Comparison of ENCODE assay signal across 19 cellular contexts in the genomic region with DNA sequence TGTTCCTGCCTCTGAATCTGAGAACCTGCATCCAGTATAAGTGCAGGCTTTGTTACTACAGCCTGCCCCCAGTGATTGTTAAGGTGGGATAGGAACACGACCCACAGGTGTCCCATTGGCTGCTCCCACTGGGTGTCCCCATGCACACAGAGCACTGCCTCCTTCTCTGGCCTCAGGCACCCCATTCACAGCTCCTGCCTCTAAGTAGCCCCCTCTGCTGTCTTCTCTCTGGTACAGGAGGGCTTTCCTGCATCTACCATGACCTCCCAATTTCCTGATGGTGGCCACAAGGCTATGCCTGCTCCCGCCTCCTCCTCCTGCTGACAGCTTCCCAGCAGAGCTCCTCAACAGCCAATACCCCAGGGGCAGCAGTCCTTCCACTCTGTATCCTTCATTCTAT.
"Had no signal": no experiment of that assay in that cellular context is flagged by ENCODE, and none has a peak within 500 bp of the region (broad histone marks: within the 10 kb centered on the region; RNA-seq: fewer than 3 reads in every experiment).

No MANE protein-coding gene starts in this region.

- H3K27ac Mint-ChIP-seq: activated B cell treated with CpG ODN at 0.5 μM for 24 hours; activated CD4-positive, alpha-beta T cell treated with anti-CD3 and anti-CD28 coated beads, Interleukin-2, amount 10 ng/mL, durations not matched to agents 7 days and 5 days; activated naive CD8-positive, alpha-beta T cell treated with anti-CD3 and anti-CD28 coated beads for 36 hours; activated T-helper 1 cell treated with anti-CD3 and anti-CD28 coated beads, Interleukin-12 subunit alpha, Interleukin-12 subunit beta, Interleukin-2, Interleukin-4 antibody, amounts not matched to agents 30 ng/mL and 10 ng/mL and 1 ng/mL, durations not matched to agents 14 hours and 24 hours and 36 hours; mesothelial cell of epicardium; T-helper 1 cell treated with Interleukin-12 subunit alpha and Interleukin-12 subunit beta and Interleukin-4 antibody, amounts not matched to agents 30 μg/mL and 1 μg/mL, for 36 hours had no signal

- H3K27me3 ChIP-seq: body of pancreas, esophagus squamous epithelium, ovary, sigmoid colon had no signal

- H3K4me1 ChIP-seq: body of pancreas, esophagus squamous epithelium, lower lobe of right lung, sigmoid colon, spleen had no signal

- H3K9me3 ChIP-seq: body of pancreas, esophagus squamous epithelium, lower lobe of right lung, ovary, sigmoid colon, spleen had no signal

- H3K36me3 ChIP-seq: esophagus squamous epithelium, lower lobe of right lung, ovary, sigmoid colon, spleen had no signal

- H3K9me3 Mint-ChIP-seq: activated B cell treated with CpG ODN at 0.5 μM for 24 hours; activated CD4-positive, alpha-beta T cell treated with anti-CD3 and anti-CD28 coated beads, Interleukin-2, amount 10 ng/mL, durations not matched to agents 7 days and 5 days; activated naive CD8-positive, alpha-beta T cell treated with anti-CD3 and anti-CD28 coated beads for 36 hours; activated T-helper 1 cell treated with anti-CD3 and anti-CD28 coated beads, Interleukin-12 subunit alpha, Interleukin-12 subunit beta, Interleukin-2, Interleukin-4 antibody, amounts not matched to agents 30 ng/mL and 10 ng/mL and 1 ng/mL, durations not matched to agents 14 hours and 24 hours and 36 hours; mesothelial cell of epicardium; neural crest cell; T-helper 1 cell treated with Interleukin-12 subunit alpha and Interleukin-12 subunit beta and Interleukin-4 antibody, amounts not matched to agents 30 μg/mL and 1 μg/mL, for 36 hours had no signal

- H3K27me3 Mint-ChIP-seq: activated B cell treated with CpG ODN at 0.5 μM for 24 hours; activated naive CD8-positive, alpha-beta T cell treated with anti-CD3 and anti-CD28 coated beads for 36 hours had no signal

- H3K4me3 Mint-ChIP-seq: activated B cell treated with CpG ODN at 0.5 μM for 24 hours; activated CD4-positive, alpha-beta T cell treated with anti-CD3 and anti-CD28 coated beads, Interleukin-2, amount 10 ng/mL, durations not matched to agents 7 days and 5 days; activated naive CD8-positive, alpha-beta T cell treated with anti-CD3 and anti-CD28 coated beads for 36 hours; activated T-helper 1 cell treated with anti-CD3 and anti-CD28 coated beads, Interleukin-12 subunit alpha, Interleukin-12 subunit beta, Interleukin-2, Interleukin-4 antibody, amounts not matched to agents 30 ng/mL and 10 ng/mL and 1 ng/mL, durations not matched to agents 14 hours and 24 hours and 36 hours; mesothelial cell of epicardium; neural crest cell; T-helper 1 cell treated with Interleukin-12 subunit alpha and Interleukin-12 subunit beta and Interleukin-4 antibody, amounts not matched to agents 30 μg/mL and 1 μg/mL, for 36 hours had no signal

- H3K27ac ChIP-seq: body of pancreas, esophagus squamous epithelium, lower lobe of right lung, ovary, sigmoid colon, spleen had no signal

- DNase-seq: activated B cell treated with CpG ODN at 0.5 μM for 24 hours; activated CD4-positive, alpha-beta T cell treated with anti-CD3 and anti-CD28 coated beads, Interleukin-2, amount 10 ng/mL, durations not matched to agents 7 days and 5 days; activated CD8-positive, alpha-beta memory T cell treated with anti-CD3 and anti-CD28 coated beads for 24 hours; activated naive CD8-positive, alpha-beta T cell treated with anti-CD3 and anti-CD28 coated beads for 36 hours; amygdala; body of pancreas; caudate nucleus; esophagus squamous epithelium; hypothalamus; left cardiac atrium; lower lobe of right lung; ovary; sigmoid colon; spleen; stimulated activated CD4-positive, alpha-beta T cell treated with anti-CD3 and anti-CD28 coated beads, Interleukin-1b, Interleukin-23, amount 100 ng/mL, for 48 hours had no signal

- ATAC-seq: body of pancreas, left cardiac atrium, lower lobe of right lung had no signal

- H3K4me3 ChIP-seq: body of pancreas, esophagus squamous epithelium, lower lobe of right lung, ovary, sigmoid colon, spleen had no signal

- H3K4me1 Mint-ChIP-seq: activated B cell treated with CpG ODN at 0.5 μM for 24 hours; activated CD4-positive, alpha-beta T cell treated with anti-CD3 and anti-CD28 coated beads, Interleukin-2, amount 10 ng/mL, durations not matched to agents 7 days and 5 days; activated naive CD8-positive, alpha-beta T cell treated with anti-CD3 and anti-CD28 coated beads for 36 hours; neural crest cell had no signal

- H3K36me3 Mint-ChIP-seq: activated naive CD8-positive, alpha-beta T cell treated with anti-CD3 and anti-CD28 coated beads for 36 hours; mesothelial cell of epicardium had no signal
